20 cellular contexts compared by ENCODE assay signal in the genomic region with DNA sequence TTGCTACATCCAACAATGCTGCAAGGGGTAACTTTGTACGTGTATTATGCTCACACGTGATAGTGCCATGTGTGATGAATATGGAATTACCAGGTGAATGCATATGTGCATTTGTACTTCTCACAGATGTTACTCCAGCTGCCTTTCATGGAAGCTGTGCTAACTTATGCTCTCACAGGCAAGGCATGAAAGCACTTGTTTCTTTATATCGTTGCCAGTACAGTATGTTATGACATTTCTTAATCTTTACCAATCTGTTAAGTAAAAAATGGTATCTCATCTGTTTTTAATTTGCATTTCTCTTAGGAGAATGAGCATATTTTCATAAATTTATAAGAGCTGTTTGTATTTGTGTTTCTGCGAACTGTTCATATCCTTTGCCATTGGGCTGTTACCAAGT. TPM values are rescaled to one million over a fixed set of nuclear protein-coding genes. Genes with fewer than 3 reads are reported as not detected.
A peak's percentile ranks its signal among the peaks of the same experiment; 100 is the strongest.
DNase-seq lines count a peak whose midpoint lies in the region; ATAC-seq and TF ChIP-seq lines count a peak whose summit lies in the region.
"Had no signal": no experiment of that assay in that cellular context is flagged by ENCODE, and none has a peak within 500 bp of the region (broad histone marks: within the 10 kb centered on the region; RNA-seq: fewer than 3 reads in every experiment).

No MANE protein-coding gene starts in this region.

- H3K9me3 ChIP-seq in adipocyte (ENCODE audit: control insufficient read depth, low read length): no peaks in the 10 kb centered on the region
- no peaks in the 10 kb centered on the region for H3K9me3 ChIP-seq in adrenal gland (replicated peaks in 1 of 3)
- H3K9me3 ChIP-seq: BE2C, SJCRH30 had no signal

- ATAC-seq in left ventricle myocardium superior (peak; percentile 11), left cardiac atrium (no peak)
- ATAC-seq: GM12878 had no signal

- H3K4me3 ChIP-seq in adipocyte (ENCODE audit: low read length) (no peak overlapping the region), adrenal gland (no peak overlapping the region)
- H3K4me3 ChIP-seq: GM12878, PC-9, SJCRH30 had no signal

- DNase-seq in left ventricle myocardium superior (no peak), left cardiac atrium (no peak), adipocyte (ENCODE audit: low read depth) (peak; percentile 43), fibroblast of gingiva (ENCODE audit: low read depth) (peak; percentile 50), mesenteric fat pad (ENCODE audit: low spot score) (no peak), adrenal gland (no peak), COR-L47 (lab: John Stamatoyannopoulos, UW) (no peak)
- DNase-seq: BE2C, DND-41, H7, IMR-90, NCI-H1105, NCI-H146, NCI-H2081, NCI-H446 treated with DMSO at 0.1 percent for 48 hours, PC-9, RPMI8226, SJCRH30 had no signal

- H3K27ac ChIP-seq in adrenal gland: no peak overlapping the region
- H3K27ac ChIP-seq: KMS-11, PC-9, SJCRH30 had no signal

- TF ChIP-seq POLR2A in adrenal gland (IDR thresholded peaks at IDR 0.05): no peak

- H3K9ac ChIP-seq in adipocyte (ENCODE audit: low read length): no peak overlapping the region
- H3K9ac ChIP-seq: KMS-11 had no signal

- no peak for TF ChIP-seq CTCF in adrenal gland (IDR thresholded peaks at IDR 0.05)

- H3K4me1 ChIP-seq in adipocyte (ENCODE audit: control insufficient read depth, insufficient read depth, low read length) (peaks cover 17% of the 10 kb centered on the region), adrenal gland (replicated peaks in 1 of 2) (no peaks in the 10 kb centered on the region)
- H3K4me1 ChIP-seq: BE2C, SJCRH30 had no signal

- WGBS in adrenal gland, 4 donors: 89 to 95% (median 92%) methylated on average over 4 of the region's 4 CpGs

- no peaks in the 10 kb centered on the region for H3K36me3 ChIP-seq in adipocyte (ENCODE audit: control insufficient read depth, insufficient read depth, low read length, severe bottlenecking)
- H3K36me3 ChIP-seq in adrenal gland (replicated peaks in 1 of 2): no peaks in the 10 kb centered on the region
- H3K36me3 ChIP-seq: BE2C, SJCRH30 had no signal

- intact Hi-C loops in left ventricle myocardium superior (cut with micrococcal nuclease): no loop called here
- intact Hi-C loops in left cardiac atrium (cut with DNase I): no loop called here
- intact Hi-C loops in adrenal gland (cut with DNase I): no loop called here

- H3K27me3 ChIP-seq in adipocyte (replicated peaks; ENCODE audit: control insufficient read depth, insufficient read depth, low read length): peaks cover 2% of the 10 kb centered on the region
- H3K27me3 ChIP-seq in adrenal gland: no peaks in the 10 kb centered on the region
- H3K27me3 ChIP-seq: SJCRH30 had no signal

RNA-seq across cellular contexts. Expression of a gene that starts 25.2 kb away (rescaled TPM):
- total RNA-seq in left ventricle myocardium superior (159 TPM), left cardiac atrium (100 to 1,000 TPM; 110 to 137 TPM), mesenteric fat pad (122 TPM), adrenal gland (10 to 100 TPM; 12.2 to 28.3 (median 17.7) TPM)
- 10 to 100 TPM; 18.6 to 24.1 (median 19.7) TPM for polyA plus RNA-seq in adrenal gland

Comparison
In these comparisons a context has a peak if more than half of its experiments do, and no peak if none do; other contexts are left out.
1. DNase-seq: peak in adipocyte (single experiment) and fibroblast of gingiva (single experiment); none in left ventricle myocardium superior (single experiment), left cardiac atrium (single experiment), mesenteric fat pad (single experiment), adrenal gland (0 of 7) and COR-L47 (single experiment).